Comparison of ENCODE assay signal across 19 cellular contexts in genomic region chr1:97488505-97488904, GRCh38.
DNase-seq lines count a peak whose midpoint lies in the region; FAIRE-seq and TF ChIP-seq lines count a peak whose summit lies in the region.
"Had no signal": no experiment of that assay in that cellular context is flagged by ENCODE, and none has a peak within 500 bp of the region (broad histone marks: within the 10 kb centered on the region; RNA-seq: fewer than 3 reads in every experiment).

No MANE protein-coding gene starts in this region.

- POLR2A ChIA-PET in RWPE1 (lab: Yijun Ruan, JAX; ENCODE audit: low non-redundant PET), result no interaction called here

- peak overlapping the region in 7 of 11 experiments; percentile 25 to 62 (median 47); a peak in 7 of 22 replicates for H3K27ac ChIP-seq in BLaER1 treated with 17β-estradiol and CSF1 and Interleukin-3, amounts not matched to agents 10 nM and 100 nM
- no peak overlapping the region for H3K27ac ChIP-seq in RWPE1

- no peaks in the 10 kb centered on the region for H3K9me3 ChIP-seq in BLaER1 treated with 17β-estradiol and CSF1 and Interleukin-3, amounts not matched to agents 10 nM and 100 nM (replicated peaks in 1 of 11)

- DNase-seq in H54 (ENCODE audit: insufficient read length, low spot score) (no peak), RWPE1 (ENCODE audit: low spot score) (peak; percentile 16), fibroblast of mammary gland (ENCODE audit: low read depth) (peak; percentile 1), osteocyte (ENCODE audit: extremely low spot score, unreplicated experiment) (no peak), OCI-M2 (lab: John Stamatoyannopoulos, UW; ENCODE audit: unreplicated experiment) (no peak)
- DNase-seq in activated naive CD4-positive, alpha-beta T cell treated with anti-CD3 and anti-CD28 coated beads for 36 hours, result no peak
- DNase-seq: ACHN, AML-193, GOT3, Kasumi-1, NCI-H1105, NCI-H2081, NCI-H226, NCI-H524, SHP77 treated with DMSO at 0.1 percent for 48 hours, T-helper 1 cell had no signal

- H3K4me1 Mint-ChIP-seq in activated naive CD4-positive, alpha-beta T cell treated with anti-CD3 and anti-CD28 coated beads for 36 hours (ENCODE audit: low read depth), result no peaks in the 10 kb centered on the region
- H3K4me1 Mint-ChIP-seq in osteocyte (ENCODE audit: unreplicated experiment), result peaks cover 2% of the 10 kb centered on the region

- H3K36me3 ChIP-seq in BLaER1 treated with 17β-estradiol and CSF1 and Interleukin-3, amounts not matched to agents 10 nM and 100 nM, result peaks cover 0 to 2% (median 0%) of the 10 kb centered on the region in 11 experiments; a peak in 3 of 22 replicates

- CTCF ChIA-PET in RWPE1 (lab: Yijun Ruan, JAX), result no interaction called here
- CTCF ChIA-PET in activated naive CD4-positive, alpha-beta T cell treated with anti-CD3 and anti-CD28 coated beads for 36 hours (lab: Charles Lee), result no interaction called here

- H3K4me1 ChIP-seq in BLaER1 treated with 17β-estradiol and CSF1 and Interleukin-3, amounts not matched to agents 10 nM and 100 nM, result peaks cover 0 to 64% (median 9%) of the 10 kb centered on the region in 10 experiments; a peak in 12 of 20 replicates

- H3K27me3 Mint-ChIP-seq in activated naive CD4-positive, alpha-beta T cell treated with anti-CD3 and anti-CD28 coated beads for 36 hours (ENCODE audit: low read depth), result no peaks in the 10 kb centered on the region
- no peaks in the 10 kb centered on the region for H3K27me3 Mint-ChIP-seq in osteocyte (ENCODE audit: unreplicated experiment)

- H4K20me1 ChIP-seq in BLaER1 treated with 17β-estradiol and CSF1 and Interleukin-3, amounts not matched to agents 10 nM and 100 nM, result 0 out of 22 replicates have a peak, but pooled peaks cover 0 to 6% (median 0%) of the 10 kb centered on the region in 11 experiments

- TF ChIP-seq POLR2A in H54 (IDR thresholded peaks at IDR 0.05; ENCODE audit: low read depth, low read length), result no peak

- intact Hi-C loops in activated naive CD4-positive, alpha-beta T cell treated with anti-CD3 and anti-CD28 coated beads for 36 hours (cut with micrococcal nuclease), result no loop called here

- peak; percentile 15 for FAIRE-seq in H54 (lab: Jason Lieb, UNC)
- FAIRE-seq: GM12891 had no signal

- H3K36me3 Mint-ChIP-seq in activated naive CD4-positive, alpha-beta T cell treated with anti-CD3 and anti-CD28 coated beads for 36 hours (ENCODE audit: low read depth), result peaks cover 7% of the 10 kb centered on the region
- peaks cover 4% of the 10 kb centered on the region for H3K36me3 Mint-ChIP-seq in osteocyte (ENCODE audit: unreplicated experiment)

- no peak overlapping the region for H3K4me3 ChIP-seq in BLaER1 treated with 17β-estradiol and CSF1 and Interleukin-3, amounts not matched to agents 10 nM and 100 nM
- H3K4me3 ChIP-seq in fibroblast of mammary gland (ENCODE audit: control insufficient read depth, low read depth, low read length), result no peak overlapping the region

- no peak overlapping the region for H3K27ac Mint-ChIP-seq in activated naive CD4-positive, alpha-beta T cell treated with anti-CD3 and anti-CD28 coated beads for 36 hours
- no peak overlapping the region for H3K27ac Mint-ChIP-seq in osteocyte (ENCODE audit: unreplicated experiment)

- peak overlapping the region in 4 of 11 experiments; percentile 17 to 78 (median 64); a peak in 5 of 22 replicates for H3K4me2 ChIP-seq in BLaER1 treated with 17β-estradiol and CSF1 and Interleukin-3, amounts not matched to agents 10 nM and 100 nM

- no peaks in the 10 kb centered on the region for H3K9me3 Mint-ChIP-seq in activated naive CD4-positive, alpha-beta T cell treated with anti-CD3 and anti-CD28 coated beads for 36 hours
- H3K9me3 Mint-ChIP-seq in osteocyte (ENCODE audit: unreplicated experiment), result no peaks in the 10 kb centered on the region
- H3K9me3 Mint-ChIP-seq: CD14-positive monocyte had no signal

- no peak overlapping the region for H3K9ac ChIP-seq in BLaER1 treated with 17β-estradiol and CSF1 and Interleukin-3, amounts not matched to agents 10 nM and 100 nM

- H3K4me3 Mint-ChIP-seq in activated naive CD4-positive, alpha-beta T cell treated with anti-CD3 and anti-CD28 coated beads for 36 hours, result no peak overlapping the region
- no peak overlapping the region for H3K4me3 Mint-ChIP-seq in osteocyte (ENCODE audit: unreplicated experiment)
- H3K4me3 Mint-ChIP-seq: CD14-positive monocyte had no signal

- TF ChIP-seq CTCF in RWPE1 (conservative IDR thresholded peaks at IDR 0.05; ENCODE audit: low read depth), result no peak
- TF ChIP-seq CTCF in fibroblast of mammary gland (conservative IDR thresholded peaks at IDR 0.05; ENCODE audit: control insufficient read depth, insufficient read depth, low read depth, low read length), result no peak
- TF ChIP-seq CTCF in osteocyte (IDR thresholded peaks at IDR 0.05), result no peak

- H3K27me3 ChIP-seq in BLaER1 treated with 17β-estradiol and CSF1 and Interleukin-3, amounts not matched to agents 10 nM and 100 nM, result no peaks in the 10 kb centered on the region

Comparison
In these comparisons a context has a peak if more than half of its experiments do, and no peak if none do; other contexts are left out.
1. DNase-seq: peak in RWPE1 (single experiment) and fibroblast of mammary gland (single experiment); none in H54 (single experiment), activated naive CD4-positive, alpha-beta T cell treated with anti-CD3 and anti-CD28 coated beads for 36 hours (single experiment), osteocyte (single experiment) and OCI-M2 (single experiment).